In genomic region chr20:33789109-33789857, GRCh38 we compare ENCODE assay signal across 7 cellular contexts.
DNase-seq lines count a peak whose midpoint lies in the region; ATAC-seq and TF ChIP-seq lines count a peak whose summit lies in the region.

No MANE protein-coding gene starts in this region.

- H3K9me3 ChIP-seq in adipocyte (ENCODE audit: control insufficient read depth, low read length) (no peaks in the 10 kb centered on the region), subcutaneous abdominal adipose tissue (ENCODE audit: control insufficient read depth in 5 of 5, low read length in 5 of 5) (no peaks in the 10 kb centered on the region)

- no peak for ATAC-seq in HG02973 (IDR thresholded peaks at IDR 0.05; ENCODE audit: unreplicated experiment)
- no peak for ATAC-seq in GM18498 (IDR thresholded peaks at IDR 0.05; ENCODE audit: unreplicated experiment)

- no peaks in the 10 kb centered on the region for H3K27me3 ChIP-seq in HL-60 (ENCODE audit: insufficient read depth, poor library complexity, severe bottlenecking)
- no peaks in the 10 kb centered on the region for H3K27me3 ChIP-seq in adipocyte (replicated peaks; ENCODE audit: control insufficient read depth, insufficient read depth, low read length)
- no peaks in the 10 kb centered on the region for H3K27me3 ChIP-seq in subcutaneous abdominal adipose tissue (ENCODE audit: control insufficient read depth in 5 of 5, insufficient read depth in 4 of 5, low read length in 5 of 5)

- H3K27ac ChIP-seq in HL-60 (replicated peaks), result no peak overlapping the region
- H3K27ac ChIP-seq in subcutaneous abdominal adipose tissue (ENCODE audit: low read depth, low read length), result peak overlapping the region; percentile 60

- DNase-seq in HL-60 (ENCODE audit: low read depth in 1 of 2, low spot score in 1 of 2) (peak; percentile 9 to 50), adipocyte (ENCODE audit: low read depth) (peak; percentile 76), iPS-NIHi11 (ENCODE audit: low spot score) (peak; percentile 44), NCI-H82 (lab: John Stamatoyannopoulos, UW) (no peak)

- TF ChIP-seq CTCF in HL-60 (IDR thresholded peaks at IDR 0.05; ENCODE audit: insufficient read depth, low read length), result no peak

- H3K36me3 ChIP-seq in adipocyte (ENCODE audit: control insufficient read depth, insufficient read depth, low read length, severe bottlenecking), result no peaks in the 10 kb centered on the region
- H3K36me3 ChIP-seq in subcutaneous abdominal adipose tissue (ENCODE audit: control insufficient read depth in 5 of 5, insufficient read depth in 5 of 5, low read length in 5 of 5), result peaks cover 0 to 23% (median 10%) of the 10 kb centered on the region in 5 donors

- H3K9ac ChIP-seq in adipocyte (ENCODE audit: low read length) (peak overlapping the region; percentile 77), subcutaneous abdominal adipose tissue (ENCODE audit: low read length in 5 of 5) (peak overlapping the region in 1 of 5 donors; percentile 35)

- peaks cover 18% of the 10 kb centered on the region for H3K4me1 ChIP-seq in adipocyte (ENCODE audit: control insufficient read depth, insufficient read depth, low read length)
- H3K4me1 ChIP-seq in subcutaneous abdominal adipose tissue (ENCODE audit: control insufficient read depth in 5 of 5, insufficient read depth in 5 of 5, low read length in 5 of 5), result peaks cover 0 to 60% (median 7%) of the 10 kb centered on the region in 5 donors

- H3K4me3 ChIP-seq in HL-60 (replicated peaks; ENCODE audit: insufficient read depth, low read length) (no peak overlapping the region), adipocyte (ENCODE audit: low read length) (no peak overlapping the region), subcutaneous abdominal adipose tissue (ENCODE audit: low read depth in 1 of 5, low read length in 5 of 5) (no peak overlapping the region)
